In the genomic region with DNA sequence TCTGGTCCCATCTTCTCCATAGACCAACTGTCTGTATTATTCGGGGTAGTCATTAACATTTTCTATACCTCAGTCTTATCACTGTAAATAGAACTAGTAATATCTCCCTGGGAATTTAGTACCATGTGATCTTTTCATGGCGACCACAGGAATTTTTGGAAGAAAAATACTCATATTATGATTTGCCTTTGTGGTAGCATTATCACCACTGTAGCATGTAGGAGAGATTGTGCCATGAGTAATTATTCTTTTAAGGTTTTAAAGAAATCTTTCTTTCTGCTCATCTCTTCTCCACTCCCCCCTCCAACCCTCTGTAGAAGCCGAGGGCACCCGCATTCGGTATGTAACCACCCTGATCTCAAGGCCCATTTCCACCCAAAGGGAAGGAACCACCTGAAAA, we compare ENCODE assay signal across 21 cellular contexts. TPM values are rescaled to one million over a fixed set of nuclear protein-coding genes. Genes with fewer than 3 reads are reported as not detected.
"Had no signal": no experiment of that assay in that cellular context is flagged by ENCODE, and none has a peak within 500 bp of the region (broad histone marks: within the 10 kb centered on the region; RNA-seq: fewer than 3 reads in every experiment).

No MANE protein-coding gene starts in this region.

- DNase-seq: activated B cell treated with CpG ODN at 0.5 μM for 24 hours; activated CD4-positive, alpha-beta T cell treated with anti-CD3 and anti-CD28 coated beads, Interleukin-2, amount 10 ng/mL, durations not matched to agents 24 days and 14 days; activated CD8-positive, alpha-beta T cell treated with anti-CD3 and anti-CD28 coated beads for 36 hours; activated naive CD4-positive, alpha-beta T cell treated with anti-CD3 and anti-CD28 coated beads, Interleukin-2, amount 50 U/mL, for 16 hours; activated T-cell treated with anti-CD3 and anti-CD28 coated beads, Interleukin-2, amount 50 U/mL, for 1 hour; body of pancreas; caudate nucleus; dorsolateral prefrontal cortex; endodermal cell; naive thymus-derived CD4-positive, alpha-beta T cell; pancreas; stimulated activated CD4-positive, alpha-beta T cell treated with anti-CD3 and anti-CD28 coated beads, Interleukin-4, amount 100 ng/mL, for 4 hours; T-cell; T-helper 9 cell had no signal

- H3K4me3 ChIP-seq: body of pancreas, dorsolateral prefrontal cortex, gastroesophageal sphincter, pancreas, SK-N-MC, thoracic aorta had no signal

- ATAC-seq: activated CD8-positive, alpha-beta T cell treated with anti-CD3 and anti-CD28 coated beads for 36 hours; body of pancreas; gastroesophageal sphincter; naive thymus-derived CD4-positive, alpha-beta T cell; pancreas; sciatic nerve; stimulated activated memory B cell treated with anti-CD40 and anti-IgM and Interleukin-4, amounts not matched to agents 10 μg/mL and 1 μg/mL and 100 μg/mL, for 72 hours; T-cell had no signal

RNA-seq across cellular contexts. Expression of a gene that starts 25.0 kb away (rescaled TPM):
- total RNA-seq: activated B cell treated with CpG ODN at 0.5 μM for 24 hours; activated CD4-positive, alpha-beta T cell treated with anti-CD3 and anti-CD28 coated beads, Interleukin-2, amount 10 ng/mL, durations not matched to agents 24 days and 14 days; activated CD8-positive, alpha-beta T cell treated with anti-CD3 and anti-CD28 coated beads for 36 hours; activated T-helper 2 cell treated with anti-CD3 and anti-CD28 coated beads, Interferon-gamma antibody, Interleukin-2, Interleukin-4, amounts not matched to agents 10 μg/mL and 5 μg/mL and 100 μg/mL, durations not matched to agents 14 hours and 24 hours and 36 hours had no signal
- polyA plus RNA-seq: liver; naive thymus-derived CD4-positive, alpha-beta T cell had no signal
